ENCODE assay signal across 1 cellular context in the genomic region with DNA sequence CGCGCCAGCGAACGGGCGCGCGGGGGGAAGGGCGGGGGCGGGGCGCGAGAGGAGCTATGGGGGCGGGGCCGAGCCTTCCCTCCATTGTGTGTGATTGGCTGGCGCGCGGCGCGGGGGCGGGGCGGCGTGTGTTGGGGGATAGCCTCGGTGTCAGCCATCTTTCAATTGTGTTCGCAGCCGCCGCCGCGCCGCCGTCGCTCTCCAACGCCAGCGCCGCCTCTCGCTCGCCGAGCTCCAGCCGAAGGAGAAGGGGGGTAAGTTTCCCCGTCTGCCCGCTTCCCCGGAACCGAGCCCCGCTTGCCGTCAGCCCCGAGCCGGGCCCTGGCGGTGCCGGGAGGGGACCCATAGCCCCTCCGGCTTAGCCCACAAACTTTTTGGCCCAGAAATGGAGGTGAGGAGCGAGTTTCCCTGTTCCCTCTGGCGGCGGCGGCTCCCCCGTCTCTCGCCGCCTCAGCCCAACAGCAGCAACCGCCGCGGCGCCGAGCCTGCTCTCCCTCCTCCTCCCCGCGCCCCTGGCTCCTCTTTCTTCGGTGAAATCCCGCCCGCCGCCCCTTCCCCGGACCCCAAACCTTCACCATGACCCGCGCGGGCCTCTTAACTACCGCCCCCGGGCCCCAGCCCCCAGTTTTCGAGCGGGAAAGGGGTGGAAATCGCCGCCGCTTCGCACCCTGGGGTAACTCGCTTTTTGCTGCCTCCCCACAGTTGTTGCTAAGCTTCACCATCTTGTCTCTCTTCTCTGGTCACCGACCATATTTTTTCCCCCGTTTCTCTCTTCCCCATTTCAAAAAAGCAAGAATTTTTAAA.
TF ChIP-seq lines count a peak whose summit lies in the region.

A gene (plus strand): TSS at position 159 of the 804 bp plus-strand sequence. CDS start 1,636 bp downstream, outside the sequence.

TF ChIP-seq in HepG2, 621 proteins besides CTCF, POLR2A, EP300 and RAD21 (continued from another document and continues in another):
- TF ChIP-seq, protein P1, sequence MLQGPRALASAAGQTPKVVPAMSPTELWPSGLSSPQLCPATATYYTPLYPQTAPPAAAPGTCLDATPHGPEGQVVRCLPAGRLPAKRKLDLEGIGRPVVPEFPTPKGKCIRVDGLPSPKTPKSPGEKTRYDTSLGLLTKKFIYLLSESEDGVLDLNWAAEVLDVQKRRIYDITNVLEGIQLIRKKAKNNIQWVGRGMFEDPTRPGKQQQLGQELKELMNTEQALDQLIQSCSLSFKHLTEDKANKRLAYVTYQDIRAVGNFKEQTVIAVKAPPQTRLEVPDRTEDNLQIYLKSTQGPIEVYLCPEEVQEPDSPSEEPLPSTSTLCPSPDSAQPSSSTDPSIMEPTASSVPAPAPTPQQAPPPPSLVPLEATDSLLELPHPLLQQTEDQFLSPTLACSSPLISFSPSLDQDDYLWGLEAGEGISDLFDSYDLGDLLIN (CRISPR knock-in tag; IDR thresholded peaks at IDR 0.05; ENCODE audit: borderline replicate concordance), result no peak
- no peak for TF ChIP-seq NFIB (CRISPR knock-in tag; IDR thresholded peaks at IDR 0.05; ENCODE audit: borderline replicate concordance)
- no peak for TF ChIP-seq PHF5A (CRISPR knock-in tag; IDR thresholded peaks at IDR 0.05; ENCODE audit: low read depth, unreplicated experiment)
- peak; percentile 51 for TF ChIP-seq ZNF331 (CRISPR knock-in tag; IDR thresholded peaks at IDR 0.05)
- TF ChIP-seq BRD4 (CRISPR knock-in tag; IDR thresholded peaks at IDR 0.05), result no peak
- TF ChIP-seq ADNP (CRISPR knock-in tag; IDR thresholded peaks at IDR 0.05), result no peak
- TF ChIP-seq SMAD1 (CRISPR knock-in tag; IDR thresholded peaks at IDR 0.05; ENCODE audit: borderline replicate concordance, low read depth), result no peak
- TF ChIP-seq, protein P2, sequence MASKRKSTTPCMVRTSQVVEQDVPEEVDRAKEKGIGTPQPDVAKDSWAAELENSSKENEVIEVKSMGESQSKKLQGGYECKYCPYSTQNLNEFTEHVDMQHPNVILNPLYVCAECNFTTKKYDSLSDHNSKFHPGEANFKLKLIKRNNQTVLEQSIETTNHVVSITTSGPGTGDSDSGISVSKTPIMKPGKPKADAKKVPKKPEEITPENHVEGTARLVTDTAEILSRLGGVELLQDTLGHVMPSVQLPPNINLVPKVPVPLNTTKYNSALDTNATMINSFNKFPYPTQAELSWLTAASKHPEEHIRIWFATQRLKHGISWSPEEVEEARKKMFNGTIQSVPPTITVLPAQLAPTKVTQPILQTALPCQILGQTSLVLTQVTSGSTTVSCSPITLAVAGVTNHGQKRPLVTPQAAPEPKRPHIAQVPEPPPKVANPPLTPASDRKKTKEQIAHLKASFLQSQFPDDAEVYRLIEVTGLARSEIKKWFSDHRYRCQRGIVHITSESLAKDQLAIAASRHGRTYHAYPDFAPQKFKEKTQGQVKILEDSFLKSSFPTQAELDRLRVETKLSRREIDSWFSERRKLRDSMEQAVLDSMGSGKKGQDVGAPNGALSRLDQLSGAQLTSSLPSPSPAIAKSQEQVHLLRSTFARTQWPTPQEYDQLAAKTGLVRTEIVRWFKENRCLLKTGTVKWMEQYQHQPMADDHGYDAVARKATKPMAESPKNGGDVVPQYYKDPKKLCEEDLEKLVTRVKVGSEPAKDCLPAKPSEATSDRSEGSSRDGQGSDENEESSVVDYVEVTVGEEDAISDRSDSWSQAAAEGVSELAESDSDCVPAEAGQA (IDR thresholded peaks at IDR 0.05; ENCODE audit: low read depth), result peak; percentile 76
- TF ChIP-seq, protein P2 (CRISPR knock-in tag; IDR thresholded peaks at IDR 0.05; ENCODE audit: borderline replicate concordance), result no peak
- TF ChIP-seq MIER3 (CRISPR knock-in tag; IDR thresholded peaks at IDR 0.05; ENCODE audit: borderline replicate concordance), result no peak
- peak; percentile 84 for TF ChIP-seq RBFOX2 (IDR thresholded peaks at IDR 0.05; ENCODE audit: low read depth, low read length)
- no peak; the same call in 1 of the 2 replicates for TF ChIP-seq PRMT3 (CRISPR knock-in tag; IDR thresholded peaks at IDR 0.05; ENCODE audit: borderline replicate concordance, low read depth)
- TF ChIP-seq KMT2B (CRISPR knock-in tag; IDR thresholded peaks at IDR 0.05), result peak; percentile 25; the same call in 1 of the 2 replicates
- TF ChIP-seq, protein P3, sequence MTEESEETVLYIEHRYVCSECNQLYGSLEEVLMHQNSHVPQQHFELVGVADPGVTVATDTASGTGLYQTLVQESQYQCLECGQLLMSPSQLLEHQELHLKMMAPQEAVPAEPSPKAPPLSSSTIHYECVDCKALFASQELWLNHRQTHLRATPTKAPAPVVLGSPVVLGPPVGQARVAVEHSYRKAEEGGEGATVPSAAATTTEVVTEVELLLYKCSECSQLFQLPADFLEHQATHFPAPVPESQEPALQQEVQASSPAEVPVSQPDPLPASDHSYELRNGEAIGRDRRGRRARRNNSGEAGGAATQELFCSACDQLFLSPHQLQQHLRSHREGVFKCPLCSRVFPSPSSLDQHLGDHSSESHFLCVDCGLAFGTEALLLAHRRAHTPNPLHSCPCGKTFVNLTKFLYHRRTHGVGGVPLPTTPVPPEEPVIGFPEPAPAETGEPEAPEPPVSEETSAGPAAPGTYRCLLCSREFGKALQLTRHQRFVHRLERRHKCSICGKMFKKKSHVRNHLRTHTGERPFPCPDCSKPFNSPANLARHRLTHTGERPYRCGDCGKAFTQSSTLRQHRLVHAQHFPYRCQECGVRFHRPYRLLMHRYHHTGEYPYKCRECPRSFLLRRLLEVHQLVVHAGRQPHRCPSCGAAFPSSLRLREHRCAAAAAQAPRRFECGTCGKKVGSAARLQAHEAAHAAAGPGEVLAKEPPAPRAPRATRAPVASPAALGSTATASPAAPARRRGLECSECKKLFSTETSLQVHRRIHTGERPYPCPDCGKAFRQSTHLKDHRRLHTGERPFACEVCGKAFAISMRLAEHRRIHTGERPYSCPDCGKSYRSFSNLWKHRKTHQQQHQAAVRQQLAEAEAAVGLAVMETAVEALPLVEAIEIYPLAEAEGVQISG (CRISPR knock-in tag; IDR thresholded peaks at IDR 0.05), result peak; percentile 52
- TF ChIP-seq CBX5 (CRISPR knock-in tag; IDR thresholded peaks at IDR 0.05; ENCODE audit: borderline replicate concordance), result peak; percentile 49; the same call in 1 of the 2 replicates
- no peak for TF ChIP-seq SMAD9 (CRISPR knock-in tag; IDR thresholded peaks at IDR 0.05)
- peak; percentile 82; the same call in 1 of the 2 replicates for TF ChIP-seq NFKB2 (CRISPR knock-in tag; IDR thresholded peaks at IDR 0.05; ENCODE audit: borderline replicate concordance)
- peak; percentile 18; the same call in 1 of the 2 replicates for TF ChIP-seq KLF15 (CRISPR knock-in tag; IDR thresholded peaks at IDR 0.05; ENCODE audit: borderline replicate concordance)
- TF ChIP-seq POLR2AphosphoS5 (IDR thresholded peaks at IDR 0.05; ENCODE audit: low read depth, low read length), result peak; percentile 87
- no peak for TF ChIP-seq RFX5 (IDR thresholded peaks at IDR 0.05; ENCODE audit: low read depth, low read length)
- TF ChIP-seq, protein P4, sequence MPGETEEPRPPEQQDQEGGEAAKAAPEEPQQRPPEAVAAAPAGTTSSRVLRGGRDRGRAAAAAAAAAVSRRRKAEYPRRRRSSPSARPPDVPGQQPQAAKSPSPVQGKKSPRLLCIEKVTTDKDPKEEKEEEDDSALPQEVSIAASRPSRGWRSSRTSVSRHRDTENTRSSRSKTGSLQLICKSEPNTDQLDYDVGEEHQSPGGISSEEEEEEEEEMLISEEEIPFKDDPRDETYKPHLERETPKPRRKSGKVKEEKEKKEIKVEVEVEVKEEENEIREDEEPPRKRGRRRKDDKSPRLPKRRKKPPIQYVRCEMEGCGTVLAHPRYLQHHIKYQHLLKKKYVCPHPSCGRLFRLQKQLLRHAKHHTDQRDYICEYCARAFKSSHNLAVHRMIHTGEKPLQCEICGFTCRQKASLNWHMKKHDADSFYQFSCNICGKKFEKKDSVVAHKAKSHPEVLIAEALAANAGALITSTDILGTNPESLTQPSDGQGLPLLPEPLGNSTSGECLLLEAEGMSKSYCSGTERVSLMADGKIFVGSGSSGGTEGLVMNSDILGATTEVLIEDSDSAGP (CRISPR knock-in tag; IDR thresholded peaks at IDR 0.05; ENCODE audit: borderline replicate concordance), result 0 out of 2 replicates have a peak, but pooled peaks have one; percentile 48
- no peak for TF ChIP-seq ZNF101 (CRISPR knock-in tag; IDR thresholded peaks at IDR 0.05; ENCODE audit: borderline replicate concordance, low read depth)
- TF ChIP-seq ZMAT3 (CRISPR knock-in tag; conservative IDR thresholded peaks at IDR 0.05), result no peak
- TF ChIP-seq, protein P5, sequence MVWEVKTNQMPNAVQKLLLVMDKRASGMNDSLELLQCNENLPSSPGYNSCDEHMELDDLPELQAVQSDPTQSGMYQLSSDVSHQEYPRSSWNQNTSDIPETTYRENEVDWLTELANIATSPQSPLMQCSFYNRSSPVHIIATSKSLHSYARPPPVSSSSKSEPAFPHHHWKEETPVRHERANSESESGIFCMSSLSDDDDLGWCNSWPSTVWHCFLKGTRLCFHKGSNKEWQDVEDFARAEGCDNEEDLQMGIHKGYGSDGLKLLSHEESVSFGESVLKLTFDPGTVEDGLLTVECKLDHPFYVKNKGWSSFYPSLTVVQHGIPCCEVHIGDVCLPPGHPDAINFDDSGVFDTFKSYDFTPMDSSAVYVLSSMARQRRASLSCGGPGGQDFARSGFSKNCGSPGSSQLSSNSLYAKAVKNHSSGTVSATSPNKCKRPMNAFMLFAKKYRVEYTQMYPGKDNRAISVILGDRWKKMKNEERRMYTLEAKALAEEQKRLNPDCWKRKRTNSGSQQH (CRISPR knock-in tag; IDR thresholded peaks at IDR 0.05; ENCODE audit: low read depth), result peak; percentile 45; the same call in 1 of the 2 replicates
- no peak; the same call in 1 of the 2 replicates for TF ChIP-seq PHF20 (CRISPR knock-in tag; IDR thresholded peaks at IDR 0.05)
- 0 out of 2 replicates have a peak, but pooled peaks have one; percentile 11 for TF ChIP-seq ZNF121 (CRISPR knock-in tag; IDR thresholded peaks at IDR 0.05)
- TF ChIP-seq BHLHE40 (IDR thresholded peaks at IDR 0.05; ENCODE audit: low read length), result 0 out of 2 replicates have a peak, but pooled peaks have one; percentile 5
- TF ChIP-seq MIER2 (CRISPR knock-in tag; IDR thresholded peaks at IDR 0.05), result no peak
- no peak for TF ChIP-seq PCBP2 (optimal IDR thresholded peaks at IDR 0.05; ENCODE audit: low read depth, low read length, poor library complexity, severe bottlenecking)
- TF ChIP-seq ZNF558 (CRISPR knock-in tag; IDR thresholded peaks at IDR 0.05; ENCODE audit: borderline replicate concordance), result no peak
- no peak for TF ChIP-seq SIX4 (CRISPR knock-in tag; IDR thresholded peaks at IDR 0.05)
- no peak for TF ChIP-seq ZNF546 (CRISPR knock-in tag; conservative IDR thresholded peaks at IDR 0.05)
- TF ChIP-seq ZNF343 (CRISPR knock-in tag; IDR thresholded peaks at IDR 0.05), result no peak
- 0 out of 2 replicates have a peak, but pooled peaks have one; percentile 25 for TF ChIP-seq RFXAP (CRISPR knock-in tag; IDR thresholded peaks at IDR 0.05; ENCODE audit: borderline replicate concordance)
- TF ChIP-seq, protein P6, sequence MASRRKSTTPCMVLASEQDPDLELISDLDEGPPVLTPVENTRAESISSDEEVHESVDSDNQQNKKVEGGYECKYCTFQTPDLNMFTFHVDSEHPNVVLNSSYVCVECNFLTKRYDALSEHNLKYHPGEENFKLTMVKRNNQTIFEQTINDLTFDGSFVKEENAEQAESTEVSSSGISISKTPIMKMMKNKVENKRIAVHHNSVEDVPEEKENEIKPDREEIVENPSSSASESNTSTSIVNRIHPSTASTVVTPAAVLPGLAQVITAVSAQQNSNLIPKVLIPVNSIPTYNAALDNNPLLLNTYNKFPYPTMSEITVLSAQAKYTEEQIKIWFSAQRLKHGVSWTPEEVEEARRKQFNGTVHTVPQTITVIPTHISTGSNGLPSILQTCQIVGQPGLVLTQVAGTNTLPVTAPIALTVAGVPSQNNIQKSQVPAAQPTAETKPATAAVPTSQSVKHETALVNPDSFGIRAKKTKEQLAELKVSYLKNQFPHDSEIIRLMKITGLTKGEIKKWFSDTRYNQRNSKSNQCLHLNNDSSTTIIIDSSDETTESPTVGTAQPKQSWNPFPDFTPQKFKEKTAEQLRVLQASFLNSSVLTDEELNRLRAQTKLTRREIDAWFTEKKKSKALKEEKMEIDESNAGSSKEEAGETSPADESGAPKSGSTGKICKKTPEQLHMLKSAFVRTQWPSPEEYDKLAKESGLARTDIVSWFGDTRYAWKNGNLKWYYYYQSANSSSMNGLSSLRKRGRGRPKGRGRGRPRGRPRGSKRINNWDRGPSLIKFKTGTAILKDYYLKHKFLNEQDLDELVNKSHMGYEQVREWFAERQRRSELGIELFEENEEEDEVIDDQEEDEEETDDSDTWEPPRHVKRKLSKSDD (CRISPR knock-in tag; IDR thresholded peaks at IDR 0.05; ENCODE audit: low read depth), result no peak
- TF ChIP-seq ZNF136 (CRISPR knock-in tag; IDR thresholded peaks at IDR 0.05; ENCODE audit: low read depth), result no peak
- no peak for TF ChIP-seq RFX1 (IDR thresholded peaks at IDR 0.05)
- peak; percentile 61; the same call in 1 of the 2 replicates for TF ChIP-seq ZNF430 (CRISPR knock-in tag; IDR thresholded peaks at IDR 0.05)
- TF ChIP-seq NFKBIZ (CRISPR knock-in tag; IDR thresholded peaks at IDR 0.05), result 0 out of 2 replicates have a peak, but pooled peaks have one; percentile 37
- TF ChIP-seq GZF1 (CRISPR knock-in tag; IDR thresholded peaks at IDR 0.05), result no peak
- TF ChIP-seq, protein P7, sequence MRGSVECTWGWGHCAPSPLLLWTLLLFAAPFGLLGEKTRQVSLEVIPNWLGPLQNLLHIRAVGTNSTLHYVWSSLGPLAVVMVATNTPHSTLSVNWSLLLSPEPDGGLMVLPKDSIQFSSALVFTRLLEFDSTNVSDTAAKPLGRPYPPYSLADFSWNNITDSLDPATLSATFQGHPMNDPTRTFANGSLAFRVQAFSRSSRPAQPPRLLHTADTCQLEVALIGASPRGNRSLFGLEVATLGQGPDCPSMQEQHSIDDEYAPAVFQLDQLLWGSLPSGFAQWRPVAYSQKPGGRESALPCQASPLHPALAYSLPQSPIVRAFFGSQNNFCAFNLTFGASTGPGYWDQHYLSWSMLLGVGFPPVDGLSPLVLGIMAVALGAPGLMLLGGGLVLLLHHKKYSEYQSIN (CRISPR knock-in tag; IDR thresholded peaks at IDR 0.05; ENCODE audit: borderline replicate concordance), result no peak
- no peak for TF ChIP-seq CCAR2 (optimal IDR thresholded peaks at IDR 0.05; ENCODE audit: low read depth, low read length)
- TF ChIP-seq PAWR (CRISPR knock-in tag; IDR thresholded peaks at IDR 0.05; ENCODE audit: borderline replicate concordance), result no peak
- TF ChIP-seq HNRNPUL1 (IDR thresholded peaks at IDR 0.05; ENCODE audit: low read depth, low read length), result 0 out of 2 replicates have a peak, but pooled peaks have one; percentile 52
- 0 out of 2 replicates have a peak, but pooled peaks have one; percentile 18 for TF ChIP-seq ZNF776 (CRISPR knock-in tag; IDR thresholded peaks at IDR 0.05)
